Comparison of ENCODE assay signal across 1 cellular context in genomic region chr16:88618956-88619667, GRCh38.
TF ChIP-seq lines count a peak whose summit lies in the region.

No MANE protein-coding gene starts in this region.

TF ChIP-seq in HepG2, 621 proteins besides CTCF, POLR2A, EP300 and RAD21:
- TF ChIP-seq NFIB (CRISPR knock-in tag; IDR thresholded peaks at IDR 0.05; ENCODE audit: borderline replicate concordance) (no peak), ZNF343 (CRISPR knock-in tag; IDR thresholded peaks at IDR 0.05) (0 out of 2 replicates have a peak, but pooled peaks have one; percentile 19), PAWR (CRISPR knock-in tag; IDR thresholded peaks at IDR 0.05; ENCODE audit: borderline replicate concordance) (0 out of 2 replicates have a peak, but pooled peaks have one; percentile 39), ZNF550 (CRISPR knock-in tag; IDR thresholded peaks at IDR 0.05; ENCODE audit: borderline replicate concordance) (0 out of 2 replicates have a peak, but pooled peaks have one; percentile 6), ZNF703 (CRISPR knock-in tag; IDR thresholded peaks at IDR 0.05; ENCODE audit: borderline replicate concordance) (no peak), MXD1 (CRISPR knock-in tag; IDR thresholded peaks at IDR 0.05) (0 out of 2 replicates have a peak, but pooled peaks have one; percentile 4), ZGPAT (CRISPR knock-in tag; IDR thresholded peaks at IDR 0.05) (0 out of 2 replicates have a peak, but pooled peaks have one; percentile 9), ZNF883 (CRISPR knock-in tag; IDR thresholded peaks at IDR 0.05; ENCODE audit: not compliant biosample characterization) (peak; percentile 42), ZC3H13 (CRISPR knock-in tag; IDR thresholded peaks at IDR 0.05) (0 out of 2 replicates have a peak, but pooled peaks have one; percentile 38), FOXP1 (IDR thresholded peaks at IDR 0.05) (no peak), FOXP1 (CRISPR knock-in tag; IDR thresholded peaks at IDR 0.05) (no peak), ZNF33B (CRISPR knock-in tag; IDR thresholded peaks at IDR 0.05) (peak; percentile 31; the same call in 1 of the 2 replicates), HES4 (CRISPR knock-in tag; IDR thresholded peaks at IDR 0.05; ENCODE audit: borderline replicate concordance) (0 out of 2 replicates have a peak, but pooled peaks have one; percentile 6), UBTF (CRISPR knock-in tag; IDR thresholded peaks at IDR 0.05) (0 out of 2 replicates have a peak, but pooled peaks have one; percentile 28), ZNF737 (CRISPR knock-in tag; IDR thresholded peaks at IDR 0.05; ENCODE audit: borderline replicate concordance) (0 out of 2 replicates have a peak, but pooled peaks have one; percentile 40), MXD3 (CRISPR knock-in tag; IDR thresholded peaks at IDR 0.05) (0 out of 2 replicates have a peak, but pooled peaks have one; percentile 1), KLF11 (CRISPR knock-in tag; IDR thresholded peaks at IDR 0.05) (0 out of 2 replicates have a peak, but pooled peaks have one; percentile 16), AHR (CRISPR knock-in tag; IDR thresholded peaks at IDR 0.05) (no peak), AGO2 (optimal IDR thresholded peaks at IDR 0.05; ENCODE audit: low read depth, low read length) (peak; percentile 31), ZNF724P (CRISPR knock-in tag; IDR thresholded peaks at IDR 0.05; ENCODE audit: borderline replicate concordance) (0 out of 2 replicates have a peak, but pooled peaks have one; percentile 5), ZNF276 (CRISPR knock-in tag; IDR thresholded peaks at IDR 0.05; ENCODE audit: low read depth) (0 out of 2 replicates have a peak, but pooled peaks have one; percentile 51), KMT2A (CRISPR knock-in tag; IDR thresholded peaks at IDR 0.05) (0 out of 2 replicates have a peak, but pooled peaks have one; percentile 8), GMEB2 (CRISPR knock-in tag; IDR thresholded peaks at IDR 0.05; ENCODE audit: low read depth) (no peak), FOXO1 (CRISPR knock-in tag; IDR thresholded peaks at IDR 0.05) (0 out of 2 replicates have a peak, but pooled peaks have one; percentile 2), ZNF562 (CRISPR knock-in tag; IDR thresholded peaks at IDR 0.05; ENCODE audit: borderline replicate concordance) (no peak), ZNF296 (CRISPR knock-in tag; conservative IDR thresholded peaks at IDR 0.05) (0 out of 2 replicates have a peak, but pooled peaks have one; percentile 53)
- TF ChIP-seq, protein P1, sequence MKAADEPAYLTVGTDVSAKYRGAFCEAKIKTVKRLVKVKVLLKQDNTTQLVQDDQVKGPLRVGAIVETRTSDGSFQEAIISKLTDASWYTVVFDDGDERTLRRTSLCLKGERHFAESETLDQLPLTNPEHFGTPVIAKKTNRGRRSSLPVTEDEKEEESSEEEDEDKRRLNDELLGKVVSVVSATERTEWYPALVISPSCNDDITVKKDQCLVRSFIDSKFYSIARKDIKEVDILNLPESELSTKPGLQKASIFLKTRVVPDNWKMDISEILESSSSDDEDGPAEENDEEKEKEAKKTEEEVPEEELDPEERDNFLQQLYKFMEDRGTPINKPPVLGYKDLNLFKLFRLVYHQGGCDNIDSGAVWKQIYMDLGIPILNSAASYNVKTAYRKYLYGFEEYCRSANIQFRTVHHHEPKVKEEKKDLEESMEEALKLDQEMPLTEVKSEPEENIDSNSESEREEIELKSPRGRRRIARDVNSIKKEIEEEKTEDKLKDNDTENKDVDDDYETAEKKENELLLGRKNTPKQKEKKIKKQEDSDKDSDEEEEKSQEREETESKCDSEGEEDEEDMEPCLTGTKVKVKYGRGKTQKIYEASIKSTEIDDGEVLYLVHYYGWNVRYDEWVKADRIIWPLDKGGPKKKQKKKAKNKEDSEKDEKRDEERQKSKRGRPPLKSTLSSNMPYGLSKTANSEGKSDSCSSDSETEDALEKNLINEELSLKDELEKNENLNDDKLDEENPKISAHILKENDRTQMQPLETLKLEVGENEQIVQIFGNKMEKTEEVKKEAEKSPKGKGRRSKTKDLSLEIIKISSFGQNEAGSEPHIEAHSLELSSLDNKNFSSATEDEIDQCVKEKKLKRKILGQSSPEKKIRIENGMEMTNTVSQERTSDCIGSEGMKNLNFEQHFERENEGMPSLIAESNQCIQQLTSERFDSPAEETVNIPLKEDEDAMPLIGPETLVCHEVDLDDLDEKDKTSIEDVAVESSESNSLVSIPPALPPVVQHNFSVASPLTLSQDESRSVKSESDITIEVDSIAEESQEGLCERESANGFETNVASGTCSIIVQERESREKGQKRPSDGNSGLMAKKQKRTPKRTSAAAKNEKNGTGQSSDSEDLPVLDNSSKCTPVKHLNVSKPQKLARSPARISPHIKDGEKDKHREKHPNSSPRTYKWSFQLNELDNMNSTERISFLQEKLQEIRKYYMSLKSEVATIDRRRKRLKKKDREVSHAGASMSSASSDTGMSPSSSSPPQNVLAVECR (CRISPR knock-in tag; IDR thresholded peaks at IDR 0.05; ENCODE audit: borderline replicate concordance): 0 out of 2 replicates have a peak, but pooled peaks have one; percentile 6
- TF ChIP-seq, protein P2, sequence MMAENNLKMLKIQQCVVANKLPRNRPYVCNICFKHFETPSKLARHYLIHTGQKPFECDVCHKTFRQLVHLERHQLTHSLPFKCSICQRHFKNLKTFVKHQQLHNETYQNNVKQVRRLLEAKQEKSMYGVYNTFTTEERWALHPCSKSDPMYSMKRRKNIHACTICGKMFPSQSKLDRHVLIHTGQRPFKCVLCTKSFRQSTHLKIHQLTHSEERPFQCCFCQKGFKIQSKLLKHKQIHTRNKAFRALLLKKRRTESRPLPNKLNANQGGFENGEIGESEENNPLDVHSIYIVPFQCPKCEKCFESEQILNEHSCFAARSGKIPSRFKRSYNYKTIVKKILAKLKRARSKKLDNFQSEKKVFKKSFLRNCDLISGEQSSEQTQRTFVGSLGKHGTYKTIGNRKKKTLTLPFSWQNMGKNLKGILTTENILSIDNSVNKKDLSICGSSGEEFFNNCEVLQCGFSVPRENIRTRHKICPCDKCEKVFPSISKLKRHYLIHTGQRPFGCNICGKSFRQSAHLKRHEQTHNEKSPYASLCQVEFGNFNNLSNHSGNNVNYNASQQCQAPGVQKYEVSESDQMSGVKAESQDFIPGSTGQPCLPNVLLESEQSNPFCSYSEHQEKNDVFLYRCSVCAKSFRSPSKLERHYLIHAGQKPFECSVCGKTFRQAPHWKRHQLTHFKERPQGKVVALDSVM (CRISPR knock-in tag; IDR thresholded peaks at IDR 0.05): 0 out of 2 replicates have a peak, but pooled peaks have one; percentile 8
- TF ChIP-seq, protein P3, sequence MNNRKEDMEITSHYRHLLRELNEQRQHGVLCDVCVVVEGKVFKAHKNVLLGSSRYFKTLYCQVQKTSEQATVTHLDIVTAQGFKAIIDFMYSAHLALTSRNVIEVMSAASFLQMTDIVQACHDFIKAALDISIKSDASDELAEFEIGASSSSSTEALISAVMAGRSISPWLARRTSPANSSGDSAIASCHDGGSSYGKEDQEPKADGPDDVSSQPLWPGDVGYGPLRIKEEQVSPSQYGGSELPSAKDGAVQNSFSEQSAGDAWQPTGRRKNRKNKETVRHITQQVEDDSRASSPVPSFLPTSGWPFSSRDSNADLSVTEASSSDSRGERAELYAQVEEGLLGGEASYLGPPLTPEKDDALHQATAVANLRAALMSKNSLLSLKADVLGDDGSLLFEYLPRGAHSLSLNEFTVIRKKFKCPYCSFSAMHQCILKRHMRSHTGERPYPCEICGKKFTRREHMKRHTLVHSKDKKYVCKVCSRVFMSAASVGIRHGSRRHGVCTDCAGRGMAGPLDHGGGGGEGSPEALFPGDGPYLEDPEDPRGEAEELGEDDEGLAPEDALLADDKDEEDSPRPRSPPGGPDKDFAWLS (CRISPR knock-in tag; IDR thresholded peaks at IDR 0.05; ENCODE audit: borderline replicate concordance): 0 out of 2 replicates have a peak, but pooled peaks have one; percentile 35
- TF ChIP-seq, protein P4, sequence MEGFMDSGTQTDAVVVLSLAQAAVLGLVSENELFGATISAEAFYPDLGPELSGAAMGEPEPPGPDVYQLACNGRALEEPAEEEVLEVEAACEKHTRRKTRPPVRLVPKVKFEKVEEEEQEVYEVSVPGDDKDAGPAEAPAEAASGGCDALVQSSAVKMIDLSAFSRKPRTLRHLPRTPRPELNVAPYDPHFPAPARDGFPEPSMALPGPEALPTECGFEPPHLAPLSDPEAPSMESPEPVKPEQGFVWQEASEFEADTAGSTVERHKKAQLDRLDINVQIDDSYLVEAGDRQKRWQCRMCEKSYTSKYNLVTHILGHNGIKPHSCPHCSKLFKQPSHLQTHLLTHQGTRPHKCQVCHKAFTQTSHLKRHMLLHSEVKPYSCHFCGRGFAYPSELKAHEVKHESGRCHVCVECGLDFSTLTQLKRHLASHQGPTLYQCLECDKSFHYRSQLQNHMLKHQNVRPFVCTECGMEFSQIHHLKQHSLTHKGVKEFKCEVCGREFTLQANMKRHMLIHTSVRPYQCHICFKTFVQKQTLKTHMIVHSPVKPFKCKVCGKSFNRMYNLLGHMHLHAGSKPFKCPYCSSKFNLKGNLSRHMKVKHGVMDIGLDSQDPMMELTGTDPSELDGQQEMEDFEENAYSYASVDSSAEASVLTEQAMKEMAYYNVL (CRISPR knock-in tag; IDR thresholded peaks at IDR 0.05; ENCODE audit: borderline replicate concordance): peak; percentile 13; the same call in 1 of the 2 replicates
